ENCODE assay signal across 19 cellular contexts in the genomic region with DNA sequence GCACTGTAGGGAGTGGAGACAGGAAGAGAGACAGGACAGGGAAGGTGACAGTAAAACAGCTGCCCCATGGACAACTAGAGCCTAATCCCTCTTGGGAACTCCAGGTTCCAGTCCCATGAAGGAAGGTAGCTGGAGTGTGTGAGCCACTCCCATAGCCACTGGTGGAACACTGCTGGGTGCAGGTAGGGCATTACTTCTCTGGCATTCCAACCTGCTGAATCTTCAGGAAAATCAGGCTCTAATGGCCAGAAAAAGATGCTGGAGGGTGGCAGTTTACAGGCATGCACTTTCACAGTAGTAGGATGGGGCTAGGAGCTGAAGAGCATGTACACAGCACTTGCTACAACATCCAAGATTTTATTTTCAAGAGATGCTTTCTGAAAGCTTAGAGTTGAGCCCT.
DNase-seq lines count a peak whose midpoint lies in the region; ATAC-seq and TF ChIP-seq lines count a peak whose summit lies in the region.
"Had no signal": no experiment of that assay in that cellular context is flagged by ENCODE, and none has a peak within 500 bp of the region (broad histone marks: within the 10 kb centered on the region; RNA-seq: fewer than 3 reads in every experiment).

No MANE protein-coding gene starts in this region.

- H3K79me2 ChIP-seq in OCI-LY7 (ENCODE audit: insufficient read depth, low read depth, low read length), result no peaks in the 10 kb centered on the region

- intact Hi-C loops in heart left ventricle (cut with DNase I) (loop anchor here in 6 of 10 donors (5.0 to 10.0 kb wide), 4 partner anchors 53 to 320 kb away; a partner anchor contains a TSS), OCI-LY7 (cut with micrococcal nuclease; ENCODE audit: unreplicated experiment) (loop anchor here (10.0 kb wide), 1 partner anchor 263 kb away; a partner anchor contains a TSS)

- CTCF ChIA-PET in OCI-LY7 (lab: Charles Lee; ENCODE audit: unreplicated experiment), result no interaction called here

- H3K4me1 ChIP-seq in right atrium auricular region, result peaks cover 0 to 45% of the 10 kb centered on the region in 2 donors
- H3K4me1 ChIP-seq in heart left ventricle, result peaks cover 3 to 41% (median 30%) of the 10 kb centered on the region in 12 donors
- peaks cover 32% of the 10 kb centered on the region for H3K4me1 ChIP-seq in OCI-LY7 (ENCODE audit: insufficient read depth, low read length, poor library complexity, severe bottlenecking)
- H3K4me1 ChIP-seq in skeletal muscle tissue (ENCODE audit: control insufficient read depth in 3 of 3, insufficient read depth in 3 of 3, low read length in 3 of 3), result peaks cover 25 to 33% (median 33%) of the 10 kb centered on the region in 3 donors
- H3K4me1 ChIP-seq: HAP-1 had no signal

- H3K4me3 ChIP-seq in right atrium auricular region, result no peak overlapping the region
- no peak overlapping the region for H3K4me3 ChIP-seq in heart left ventricle
- no peak overlapping the region for H3K4me3 ChIP-seq in OCI-LY7 (ENCODE audit: low read depth, low read length, poor library complexity, severe bottlenecking)
- no peak overlapping the region for H3K4me3 ChIP-seq in skeletal muscle tissue (ENCODE audit: low read length in 3 of 3)
- H3K4me3 ChIP-seq: ascending aorta, GM12878, HAP-1, K562, lung, skin epidermis had no signal

- H3K27me3 Mint-ChIP-seq in chondrocyte (ENCODE audit: low read depth), result no peaks in the 10 kb centered on the region

- TF ChIP-seq CTCF in right atrium auricular region (IDR thresholded peaks at IDR 0.05) (no peak), heart left ventricle (IDR thresholded peaks at IDR 0.05) (no peak), OCI-LY7 (conservative IDR thresholded peaks at IDR 0.05; ENCODE audit: low read length) (no peak), chondrocyte (IDR thresholded peaks at IDR 0.05) (no peak)

- no peaks in the 10 kb centered on the region for H4K20me1 ChIP-seq in OCI-LY7 (ENCODE audit: insufficient read depth, low read length)

- no peaks in the 10 kb centered on the region for H3K9me3 Mint-ChIP-seq in chondrocyte (ENCODE audit: low read depth)

- H3K9me3 ChIP-seq in right atrium auricular region (no peaks in the 10 kb centered on the region), heart left ventricle (no peaks in the 10 kb centered on the region), OCI-LY7 (ENCODE audit: low read length) (no peaks in the 10 kb centered on the region), skeletal muscle tissue (ENCODE audit: control insufficient read depth in 3 of 3, low read length in 3 of 3) (no peaks in the 10 kb centered on the region)
- H3K9me3 ChIP-seq: ascending aorta, HAP-1 had no signal

- ATAC-seq in heart left ventricle, result no peak
- ATAC-seq: K562 had no signal

- H3K4me2 ChIP-seq in OCI-LY7 (ENCODE audit: low read length), result peak overlapping the region; percentile 49

- no peak overlapping the region for H2AFZ ChIP-seq in OCI-LY7 (ENCODE audit: low read length)

- no peak overlapping the region for H3K9ac ChIP-seq in skeletal muscle tissue (ENCODE audit: low read depth in 1 of 3, low read length in 3 of 3)

- H3K36me3 ChIP-seq in right atrium auricular region (no peaks in the 10 kb centered on the region), heart left ventricle (no peaks in the 10 kb centered on the region), OCI-LY7 (ENCODE audit: insufficient read depth, low read length) (no peaks in the 10 kb centered on the region), skeletal muscle tissue (ENCODE audit: control insufficient read depth in 3 of 3, insufficient read depth in 3 of 3, low read length in 3 of 3) (no peaks in the 10 kb centered on the region)
- H3K36me3 ChIP-seq: ascending aorta, HAP-1 had no signal

- no peak for DNase-seq in right atrium auricular region (ENCODE audit: low spot score)
- no peak for DNase-seq in heart left ventricle
- no peak for DNase-seq in OCI-LY7 (ENCODE audit: low spot score)
- DNase-seq in chondrocyte (ENCODE audit: low spot score), result no peak
- no peak for DNase-seq in COLO829 (ENCODE audit: low spot score)
- DNase-seq in activated gamma-delta T cell treated with Interleukin-2 at 50 U/mL for 16 hours, result no peak
- DNase-seq in cerebellar nuclear complex (lab: John Stamatoyannopoulos, UW), result no peak
- DNase-seq: GF-D8, islet precursor cell, NCI-H1092 treated with DMSO at 0.1 percent for 48 hours, NCI-H2107 had no signal

- POLR2A ChIA-PET in OCI-LY7 (lab: Charles Lee), result interaction anchor here (0.6 to 1.1 kb wide), 3 partner anchors 8 to 42 kb away, joined by 3 to 4 read pairs (median 3); no protein-coding TSS in a partner anchor

- no peak for TF ChIP-seq POLR2A in heart left ventricle (IDR thresholded peaks at IDR 0.05)

- H3K27ac ChIP-seq in right atrium auricular region (peak overlapping the region; percentile 86 to 92), heart left ventricle (peak overlapping the region in 3 of 12 donors; percentile 85 to 87 (median 86)), OCI-LY7 (ENCODE audit: low read depth, low read length, poor library complexity, severe bottlenecking) (no peak overlapping the region), skeletal muscle tissue (ENCODE audit: low read depth, low read length) (peak overlapping the region; percentile 91)
- H3K27ac ChIP-seq: HL-60 had no signal

- BruUV-seq in OCI-LY7 (replicated peaks; lab: Mats Ljungman, UMichigan), result no TSS peak

- H3K4me3 Mint-ChIP-seq in chondrocyte (ENCODE audit: unreplicated experiment), result no peak overlapping the region

- no peaks in the 10 kb centered on the region for H3K36me3 Mint-ChIP-seq in chondrocyte (ENCODE audit: low read depth)

- H3K27ac Mint-ChIP-seq in chondrocyte (ENCODE audit: unreplicated experiment), result peak overlapping the region; percentile 36

- H3K27me3 ChIP-seq in right atrium auricular region (no peaks in the 10 kb centered on the region), heart left ventricle (no peaks in the 10 kb centered on the region), skeletal muscle tissue (ENCODE audit: control insufficient read depth in 3 of 3, insufficient read depth in 3 of 3, low read length in 3 of 3) (no peaks in the 10 kb centered on the region)
- H3K27me3 ChIP-seq: ascending aorta had no signal

- no peaks in the 10 kb centered on the region for H3K9me2 ChIP-seq in OCI-LY7 (ENCODE audit: insufficient read depth, low read length)

- H3K4me1 Mint-ChIP-seq in chondrocyte (ENCODE audit: low read depth), result peaks cover 32% of the 10 kb centered on the region
